ENCODE assay signal across 17 cellular contexts in genomic region chr10:102101152-102101551, GRCh38.
DNase-seq lines count a peak whose midpoint lies in the region; ATAC-seq, FAIRE-seq and TF ChIP-seq lines count a peak whose summit lies in the region.
"Had no signal": no experiment of that assay in that cellular context is flagged by ENCODE, and none has a peak within 500 bp of the region (broad histone marks: within the 10 kb centered on the region; RNA-seq: fewer than 3 reads in every experiment).

No MANE protein-coding gene starts in this region.

- intact Hi-C loops in posterior cingulate gyrus (cut with DNase I) = no loop called here

- peak; percentile 32 for TF ChIP-seq RAD21 in Ishikawa (IDR thresholded peaks at IDR 0.05; ENCODE audit: low read depth)

- peak; percentile 19 for DNase-seq in choroid plexus epithelial cell (ENCODE audit: low read depth)
- DNase-seq in posterior cingulate gyrus = no peak
- no peak for DNase-seq in activated CD4-positive, alpha-beta T cell treated with anti-CD3 and anti-CD28 coated beads for 1 hour
- DNase-seq: activated CD4-positive, alpha-beta T cell treated with anti-CD3 and anti-CD28 coated beads, Interleukin-2, amount 50 U/mL, for 4 hours; activated naive CD8-positive, alpha-beta T cell treated with anti-CD3 and anti-CD28 coated beads for 36 hours; activated T-cell treated with anti-CD3 and anti-CD28 coated beads, Interleukin-2, amount 50 U/mL, for 24 hours; DMS79; Karpas-422; left ventricle myocardium inferior; NCI-H1694; ovary; thyroid gland had no signal

- TF ChIP-seq CTCF in choroid plexus epithelial cell (conservative IDR thresholded peaks at IDR 0.05; ENCODE audit: low read depth, low read length) = peak; percentile 23

- TF ChIP-seq EP300 in Ishikawa (IDR thresholded peaks at IDR 0.05; ENCODE audit: borderline replicate concordance) = no peak

- H3K4me3 ChIP-seq in choroid plexus epithelial cell (ENCODE audit: low read depth, low read length) = no peak overlapping the region
- H3K4me3 ChIP-seq: BLaER1, left ventricle myocardium inferior, ovary, skin epidermis, thyroid gland had no signal

- peak; percentile 63 for FAIRE-seq in G401.6 (lab: Jason Lieb, UNC)

- ATAC-seq in HG02610 (IDR thresholded peaks at IDR 0.05; ENCODE audit: unreplicated experiment) = no peak

TF ChIP-seq in Ishikawa, 13 proteins besides CTCF, POLR2A, EP300 and RAD21:
- no peak for TF ChIP-seq CREB1 (IDR thresholded peaks at IDR 0.05; ENCODE audit: low read depth)
- TF ChIP-seq ZBTB7A (IDR thresholded peaks at IDR 0.05; ENCODE audit: low read depth) = no peak
- no peak for TF ChIP-seq NFIC (IDR thresholded peaks at IDR 0.05)
- no peak for TF ChIP-seq CEBPB (IDR thresholded peaks at IDR 0.05)
- no peak for TF ChIP-seq USF1 (IDR thresholded peaks at IDR 0.05)
- TF ChIP-seq TAF1 (IDR thresholded peaks at IDR 0.05; ENCODE audit: low read depth) = no peak
- TF ChIP-seq REST (IDR thresholded peaks at IDR 0.05; ENCODE audit: low read depth) = no peak
- no peak for TF ChIP-seq MAX (IDR thresholded peaks at IDR 0.05)
- TF ChIP-seq TCF12 (IDR thresholded peaks at IDR 0.05; ENCODE audit: low read depth) = no peak
- TF ChIP-seq TEAD4 (IDR thresholded peaks at IDR 0.05) = no peak
- no peak for TF ChIP-seq EGR1 (IDR thresholded peaks at IDR 0.05)
- no peak for TF ChIP-seq FOXM1 (IDR thresholded peaks at IDR 0.05; ENCODE audit: borderline replicate concordance, low read depth)
- TF ChIP-seq YY1 (IDR thresholded peaks at IDR 0.05; ENCODE audit: low read depth) = no peak
